ENCODE assay signal across 8 cellular contexts in genomic region chr14:24212924-24213865, GRCh38. TPM values are rescaled to one million over a fixed set of nuclear protein-coding genes. Genes with fewer than 3 reads are reported as not detected.
DNase-seq lines count a peak whose midpoint lies in the region; ATAC-seq, FAIRE-seq and TF ChIP-seq lines count a peak whose summit lies in the region.

TSS of gene CHMP4A (minus strand) at chr14:24213488. CDS start at chr14:24213439, 49 bp downstream.

- TF ChIP-seq CTCF in astrocyte of the cerebellum (IDR thresholded peaks at IDR 0.05; ENCODE audit: low read depth, low read length, missing control alignments): peak; percentile 25

- in situ Hi-C loops in astrocyte of the cerebellum (cut with HindIII; ENCODE audit: low sequenced_read_pairs): no loop called here

- H3K36me3 ChIP-seq in rectal smooth muscle tissue (ENCODE audit: control insufficient read depth, insufficient read depth, low read length) (peaks cover 11% of the 10 kb centered on the region), aorta (ENCODE audit: control insufficient read depth in 1 of 2, insufficient read depth in 2 of 2, low read length in 1 of 2) (peaks cover 0 to 3% of the 10 kb centered on the region in 2 donors)

- peaks cover 4% of the 10 kb centered on the region for H3K4me1 ChIP-seq in rectal smooth muscle tissue (ENCODE audit: control insufficient read depth, insufficient read depth, low read length)
- H3K4me1 ChIP-seq in aorta (ENCODE audit: control insufficient read depth in 1 of 2, insufficient read depth in 2 of 2, low read length in 2 of 2): no peaks in the 10 kb centered on the region

- H3K27me3 ChIP-seq in rectal smooth muscle tissue (ENCODE audit: control insufficient read depth, insufficient read depth, low read length) (no peaks in the 10 kb centered on the region), aorta (ENCODE audit: control insufficient read depth in 1 of 2, insufficient read depth in 2 of 2, low read length in 1 of 2) (no peaks in the 10 kb centered on the region)

- DNase-seq in GM18507 (ENCODE audit: extremely low spot score, insufficient read length, low read depth): peak; percentile 91
- peak; percentile 78 for DNase-seq in NCI-H2029 treated with DMSO at 0.1 percent for 48 hours (lab: John Stamatoyannopoulos, UW)
- DNase-seq in T-helper 9 cell: peak; percentile 94
- peak; percentile 96 for DNase-seq in astrocyte of the cerebellum (ENCODE audit: low read depth)
- DNase-seq in hepatic stellate cell (ENCODE audit: low spot score): peak; percentile 99
- peak; percentile 99 for DNase-seq in aorta

- FAIRE-seq in GM18507 (lab: Jason Lieb, UNC): peak; percentile 95

- WGBS in aorta, 2 donors: 0 to 1% methylated on average over 53 of the region's 53 CpGs

- H3K9me3 ChIP-seq in aorta (ENCODE audit: control insufficient read depth, low read length): no peaks in the 10 kb centered on the region

- H3K4me3 ChIP-seq in astrocyte of the cerebellum (ENCODE audit: low read depth, low read length): peak within 1 kb of the TSS; percentile 74
- peak within 1 kb of the TSS; percentile 85 for H3K4me3 ChIP-seq in rectal smooth muscle tissue (ENCODE audit: low read length)
- peak within 1 kb of the TSS; percentile 46 to 62 for H3K4me3 ChIP-seq in aorta (ENCODE audit: low read length in 2 of 2)

- peak within 1 kb of the TSS; percentile 91 for H3K9ac ChIP-seq in rectal smooth muscle tissue (ENCODE audit: low read length)

- ATAC-seq in HG02981 (IDR thresholded peaks at IDR 0.05; ENCODE audit: unreplicated experiment) (peak; percentile 83), aorta (ENCODE audit: low FRiP score) (peak; percentile 95)

- intact Hi-C loops in aorta (cut with DNase I): no loop called here

- peak within 1 kb of the TSS; percentile 96 for H3K27ac ChIP-seq in rectal smooth muscle tissue (ENCODE audit: low read depth, low read length)
- peak within 1 kb of the TSS; percentile 29 to 93 for H3K27ac ChIP-seq in aorta (ENCODE audit: low read depth in 1 of 2, low read length in 2 of 2)

RNA-seq across cellular contexts. Expression of gene CHMP4A, which starts in this region (rescaled TPM):
- total RNA-seq in aorta: 10 to 100 TPM; 38.3 to 45.8 TPM
- polyA plus RNA-seq in aorta: 100 to 1,000 TPM; 130 to 179 TPM

Comparison
In these comparisons a context has a peak if more than half of its experiments do, and no peak if none do; other contexts are left out.
1. Peak in every context shown above with its lines: DNase-seq, ATAC-seq, H3K4me3 ChIP-seq and H3K27ac ChIP-seq.